8 cellular contexts compared by ENCODE assay signal in the genomic region with DNA sequence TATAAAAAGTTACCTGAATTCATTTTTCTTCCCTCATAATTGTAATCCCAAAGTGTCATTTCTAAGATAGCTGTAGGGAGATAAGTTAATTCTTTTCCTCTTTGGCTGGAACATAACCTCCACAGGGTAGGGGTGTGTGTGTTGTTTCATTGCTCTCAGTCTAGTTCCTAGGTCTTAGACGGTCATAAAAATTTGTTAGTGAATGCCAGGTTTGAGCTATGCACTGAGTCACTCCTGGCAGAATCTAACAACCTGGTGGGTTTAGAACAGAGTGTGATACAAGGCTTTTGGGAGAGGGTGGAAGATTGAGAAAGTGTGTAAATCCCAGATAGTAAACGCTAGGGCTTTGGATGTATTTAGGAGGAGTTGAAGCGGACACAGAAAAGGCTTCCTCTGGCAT. TPM values are rescaled to one million over a fixed set of nuclear protein-coding genes. Genes with fewer than 3 reads are reported as not detected.
A peak's percentile ranks its signal among the peaks of the same experiment; 100 is the strongest.
DNase-seq lines count a peak whose midpoint lies in the region; ATAC-seq and TF ChIP-seq lines count a peak whose summit lies in the region.

No MANE protein-coding gene starts in this region.

- peak; percentile 69 for DNase-seq in PC-3
- peak; percentile 49 for DNase-seq in epithelial cell of esophagus (ENCODE audit: low read depth)
- no peak for DNase-seq in ovary
- DNase-seq in GM10248 (ENCODE audit: extremely low spot score) = no peak
- no peak for DNase-seq in ureter (ENCODE audit: low spot score)
- no peak for DNase-seq in amygdala (lab: John Stamatoyannopoulos, UW)

- POLR2A ChIA-PET in PC-3 (lab: Charles Lee; ENCODE audit: unreplicated experiment) (interaction anchor here (0.5 kb wide), 1 partner anchor 376 kb away, joined by 3 read pairs; no protein-coding TSS in a partner anchor), GM10248 (lab: Yijun Ruan, JAX) (interaction anchor here (0.5 to 1.6 kb wide), 4 partner anchors 10 to 51 kb away, joined by 3 to 8 read pairs (median 6); no protein-coding TSS in a partner anchor)

- H3K79me2 ChIP-seq in DOHH2 (ENCODE audit: control insufficient read depth, low read length) (peaks cover 32% of the 10 kb centered on the region), PC-3 (ENCODE audit: low read length) (peaks cover 30% of the 10 kb centered on the region)

- 19 to 25% (median 21%) methylated on average over 3 of the region's 3 CpGs for WGBS in ovary, 3 donors

- intact Hi-C loops in PC-3 (cut with micrococcal nuclease) = no loop called here
- intact Hi-C loops in ovary (cut with DNase I) = no loop called here

- H4K20me1 ChIP-seq in DOHH2 (ENCODE audit: control insufficient read depth, insufficient read depth, low read depth, low read length) = no peaks in the 10 kb centered on the region
- no peaks in the 10 kb centered on the region for H4K20me1 ChIP-seq in PC-3 (ENCODE audit: low read length)

- peak; percentile 66 for ATAC-seq in PC-3
- no peak for ATAC-seq in GM18519 (IDR thresholded peaks at IDR 0.05; ENCODE audit: low FRiP score, unreplicated experiment)

- H3K4me3 ChIP-seq in DOHH2 (ENCODE audit: low read length) (peak overlapping the region; percentile 75), PC-3 (ENCODE audit: low read length) (peak overlapping the region; percentile 54; the same call in 1 of the 2 replicates), epithelial cell of esophagus (ENCODE audit: low read length) (no peak overlapping the region), ovary (peak overlapping the region; percentile 91)

- TF ChIP-seq CTCF in DOHH2 (IDR thresholded peaks at IDR 0.05; ENCODE audit: low read depth, low read length, poor library complexity, severe bottlenecking) = no peak
- TF ChIP-seq CTCF in PC-3 (conservative IDR thresholded peaks at IDR 0.05; ENCODE audit: low read depth, low read length) = no peak
- no peak for TF ChIP-seq CTCF in epithelial cell of esophagus (IDR thresholded peaks at IDR 0.05; ENCODE audit: insufficient read depth, low read depth, low read length, missing control alignments)
- TF ChIP-seq CTCF in ovary (IDR thresholded peaks at IDR 0.05) = no peak
- TF ChIP-seq CTCF in GM10248 (IDR thresholded peaks at IDR 0.05; ENCODE audit: control extremely low read depth, extremely low read depth, low read depth, missing control alignments) = no peak

- H3K9me3 ChIP-seq in DOHH2 (ENCODE audit: control insufficient read depth, insufficient read depth, low read length) = no peaks in the 10 kb centered on the region
- no peaks in the 10 kb centered on the region for H3K9me3 ChIP-seq in PC-3 (ENCODE audit: low read length)
- H3K9me3 ChIP-seq in ovary = no peaks in the 10 kb centered on the region

- no peak for TF ChIP-seq POLR2A in ovary (IDR thresholded peaks at IDR 0.05)

- H3K27ac ChIP-seq in DOHH2 (ENCODE audit: low read depth, low read length) = peak overlapping the region; percentile 39
- H3K27ac ChIP-seq in PC-3 (ENCODE audit: low read length) = peak overlapping the region; percentile 83
- peak overlapping the region in 1 of 2 donors; percentile 73 for H3K27ac ChIP-seq in ovary

- H2AFZ ChIP-seq in PC-3 (ENCODE audit: low read length) = 0 out of 2 replicates have a peak overlapping the region, but pooled peaks have one; percentile 43

- H3F3A ChIP-seq in DOHH2 (ENCODE audit: control insufficient read depth, insufficient read depth) (peaks cover 22% of the 10 kb centered on the region), PC-3 (ENCODE audit: low read length, unreplicated experiment) (peaks cover 8% of the 10 kb centered on the region)

- no peak for TF ChIP-seq EP300 in ovary (IDR thresholded peaks at IDR 0.05)

- H3K9me2 ChIP-seq in DOHH2 (replicated peaks; ENCODE audit: control insufficient read depth, low read length) = no peaks in the 10 kb centered on the region
- H3K9me2 ChIP-seq in PC-3 (replicated peaks; ENCODE audit: low read length) = no peaks in the 10 kb centered on the region

- H3K4me2 ChIP-seq in DOHH2 (ENCODE audit: low read length) (peak overlapping the region; percentile 82), PC-3 (ENCODE audit: low read length) (peak overlapping the region; percentile 84)

- H3K9ac ChIP-seq in PC-3 (ENCODE audit: low read length) = peak overlapping the region; percentile 75

- H3K4me1 ChIP-seq in DOHH2 (ENCODE audit: control insufficient read depth, low read length) = peaks cover 17% of the 10 kb centered on the region
- H3K4me1 ChIP-seq in PC-3 (ENCODE audit: insufficient read depth, low read length) = peaks cover 17% of the 10 kb centered on the region
- no peaks in the 10 kb centered on the region for H3K4me1 ChIP-seq in ovary (ENCODE audit: insufficient read depth)

- CTCF ChIA-PET in PC-3 (lab: Charles Lee) = interaction anchor here (0.7 to 0.8 kb wide), 2 partner anchors 26 to 67 kb away, joined by 3 read pairs; no protein-coding TSS in a partner anchor
- CTCF ChIA-PET in GM10248 (lab: Yijun Ruan, JAX) = interaction anchor here (1.0 to 2.0 kb wide), 9 partner anchors 12 to 195 kb away, joined by 3 to 7 read pairs (median 4); no protein-coding TSS in a partner anchor

- H3K27me3 ChIP-seq in DOHH2 (ENCODE audit: control insufficient read depth, low read length) = no peaks in the 10 kb centered on the region
- no peaks in the 10 kb centered on the region for H3K27me3 ChIP-seq in PC-3 (ENCODE audit: low read length)
- H3K27me3 ChIP-seq in ovary = no peaks in the 10 kb centered on the region

- no TSS peak for BruUV-seq in PC-3 (replicated peaks; lab: Mats Ljungman, UMichigan)

- peaks cover 51% of the 10 kb centered on the region for H3K36me3 ChIP-seq in DOHH2 (ENCODE audit: control insufficient read depth, low read length)
- H3K36me3 ChIP-seq in PC-3 (ENCODE audit: low read depth, low read length) = peaks cover 6% of the 10 kb centered on the region
- no peaks in the 10 kb centered on the region for H3K36me3 ChIP-seq in ovary

RNA-seq across cellular contexts. Expression of a gene that starts 0.9 kb away (rescaled TPM):
- total RNA-seq in PC-3 (2014; rRNA removed) (28.6 and 30.9 TPM in 2 replicates), ovary (10 to 100 TPM; 14.2 to 41.6 (median 21.0) TPM), ureter (35.9 TPM)
- 10 to 100 TPM; 13.1 to 20.6 TPM for polyA plus RNA-seq in ovary

RNA-seq across cellular contexts. Expression of a gene that starts 14.5 kb away (rescaled TPM):
- total RNA-seq in PC-3 (2014; rRNA removed) (8.6 and 9.6 TPM in 2 replicates), ovary (10 to 100 TPM in 1 of 7 donors, 1 to 10 TPM in 6; 1.2 to 27.0 (median 5.1) TPM), ureter (8.7 TPM)
- 1 to 10 TPM; 2.1 to 4.6 TPM for polyA plus RNA-seq in ovary

RNA-seq across cellular contexts. Expression of a gene that starts 14.8 kb away (rescaled TPM):
- 64.1 and 80.2 TPM in 2 replicates for total RNA-seq in PC-3 (2014; rRNA removed)
- total RNA-seq in ovary = 100 to 1,000 TPM in 3 of 7 donors, 10 to 100 TPM in 4; 74.4 to 143 (median 94.3) TPM
- polyA plus RNA-seq in ovary = 100 to 1,000 TPM in 1 of 2 donors, 10 to 100 TPM in 1; 67.2 to 110 TPM
- total RNA-seq in ureter = 133 TPM

RNA-seq across cellular contexts. Expression of a gene that starts 39.7 kb away (rescaled TPM):
- 7.8 and 8.4 TPM in 2 replicates for total RNA-seq in PC-3 (2014; rRNA removed)
- total RNA-seq in ovary = 10 to 100 TPM in 6 of 7 donors, 1 to 10 TPM in 1; 9.4 to 26.3 (median 21.9) TPM
- polyA plus RNA-seq in ovary = 10 to 100 TPM in 1 of 2 donors, 1 to 10 TPM in 1; 8.2 to 12.4 TPM
- total RNA-seq in ureter = 21.6 TPM

RNA-seq across cellular contexts. Expression of a gene that starts 48.4 kb away (rescaled TPM):
- total RNA-seq in PC-3 (2014; rRNA removed) (19.0 and 29.6 TPM in 2 replicates), ovary (10 to 100 TPM; 11.4 to 73.1 (median 55.1) TPM), ureter (82.3 TPM)
- 10 to 100 TPM; 13.5 to 20.9 TPM for polyA plus RNA-seq in ovary

Comparison
In these comparisons a context has a peak if more than half of its experiments do, and no peak if none do; other contexts are left out.
1. DNase-seq: peak in PC-3 (single experiment) and epithelial cell of esophagus (single experiment); none in ovary (0 of 5), GM10248 (single experiment), ureter (single experiment) and amygdala (0 of 56).